18 cellular contexts compared by ENCODE assay signal in the genomic region with DNA sequence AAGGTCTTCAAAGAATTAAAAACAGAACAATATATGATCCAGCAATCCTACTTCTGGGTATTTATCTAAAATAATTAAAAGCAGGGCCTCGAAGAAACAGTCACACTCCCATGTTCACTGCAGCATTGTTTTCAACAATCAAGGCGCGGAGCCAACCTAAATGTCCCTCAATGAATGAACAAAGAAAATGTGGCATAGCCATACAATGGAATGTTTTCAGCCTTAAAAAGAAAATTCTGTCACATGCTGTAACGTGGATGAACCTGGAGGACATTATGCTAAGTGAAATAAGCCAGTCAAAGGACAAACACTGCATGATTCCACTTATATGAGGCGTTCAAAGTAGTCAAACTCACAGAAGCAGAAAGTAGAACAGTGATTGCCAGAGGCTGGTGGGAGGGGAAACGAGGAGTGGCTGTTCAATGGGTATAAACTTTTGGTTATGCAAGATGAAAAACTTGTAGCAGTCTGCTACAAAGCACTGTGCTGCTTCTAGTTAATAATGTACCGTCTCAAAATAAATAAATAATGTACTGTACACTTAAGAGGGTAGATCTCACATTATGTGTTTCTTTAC. TPM values are rescaled to one million over a fixed set of nuclear protein-coding genes. Genes with fewer than 3 reads are reported as not detected.
DNase-seq lines count a peak whose midpoint lies in the region; ATAC-seq and TF ChIP-seq lines count a peak whose summit lies in the region.
"Had no signal": no experiment of that assay in that cellular context is flagged by ENCODE, and none has a peak within 500 bp of the region (broad histone marks: within the 10 kb centered on the region; RNA-seq: fewer than 3 reads in every experiment).

No MANE protein-coding gene starts in this region.

- peak; percentile 89 for DNase-seq in SK-MEL-5 (ENCODE audit: low read depth, low spot score)
- DNase-seq in dorsolateral prefrontal cortex = peak in 3 of 10 donors; percentile 31 to 75 (median 64)
- DNase-seq in mesenchymal stem cell = no peak
- peak; percentile 93 for DNase-seq in superior temporal gyrus (ENCODE audit: extremely low spot score)
- DNase-seq in activated effector memory CD4-positive, alpha-beta T cell treated with anti-CD3 and anti-CD28 coated beads, Interleukin-2, amount 50 U/mL, for 16 hours = no peak
- DNase-seq in SIG-M5 (lab: John Stamatoyannopoulos, UW) = no peak
- DNase-seq: DMS79 treated with DMSO at 0.1 percent for 48 hours; effector CD4-positive, alpha-beta T cell; heart left ventricle; KG1; NCI-H187; NCI-H345; OCI-M1; SHP77 treated with DMSO at 0.1 percent for 48 hours; thyroid gland had no signal

- no peak overlapping the region for H2BK120ac ChIP-seq in mesenchymal stem cell (ENCODE audit: low read depth, low read length)

- H3K79me1 ChIP-seq in mesenchymal stem cell (replicated peaks; ENCODE audit: low read length, poor library complexity, severe bottlenecking) = no peaks in the 10 kb centered on the region

- no peak overlapping the region for H3K4me2 ChIP-seq in mesenchymal stem cell (ENCODE audit: low read length, poor library complexity, severe bottlenecking)

- peaks cover 23 to 87% of the 10 kb centered on the region in 2 experiments for H3K36me3 ChIP-seq in mesenchymal stem cell (ENCODE audit: control insufficient read depth in 1 of 2, insufficient read depth in 2 of 2, low read depth in 1 of 2, low read length in 2 of 2)

- no peak overlapping the region for H2BK5ac ChIP-seq in mesenchymal stem cell (ENCODE audit: low read depth, low read length, poor library complexity, severe bottlenecking)

- H2AK5ac ChIP-seq in mesenchymal stem cell (ENCODE audit: low read length, severe bottlenecking) = no peak overlapping the region

- intact Hi-C loops in dorsolateral prefrontal cortex (cut with DNase I) = no loop called here

- H3K14ac ChIP-seq in mesenchymal stem cell (ENCODE audit: low read length in 2 of 2) = no peak overlapping the region

- no peak overlapping the region for H3K18ac ChIP-seq in mesenchymal stem cell (ENCODE audit: low read depth in 1 of 2, low read length in 2 of 2)

- H3K27ac ChIP-seq in dorsolateral prefrontal cortex (peak overlapping the region; percentile 40 to 99 (median 90)), mesenchymal stem cell (ENCODE audit: low read length, poor library complexity, severe bottlenecking) (peak overlapping the region; percentile 50)
- H3K27ac ChIP-seq: thyroid gland had no signal

- H3K23ac ChIP-seq in mesenchymal stem cell (ENCODE audit: low read length in 2 of 2) = no peak overlapping the region

- peak overlapping the region; percentile 70 for H3K9ac ChIP-seq in mesenchymal stem cell (ENCODE audit: low read length)

- H2AFZ ChIP-seq in mesenchymal stem cell (ENCODE audit: low read depth, low read length) = no peak overlapping the region

- H3K9me3 ChIP-seq in mesenchymal stem cell (ENCODE audit: control insufficient read depth, low read length) = no peaks in the 10 kb centered on the region
- H3K9me3 ChIP-seq: heart left ventricle, thyroid gland had no signal

- no peaks in the 10 kb centered on the region for H3K4me1 ChIP-seq in mesenchymal stem cell (ENCODE audit: control insufficient read depth, insufficient read depth, low read depth, low read length)
- H3K4me1 ChIP-seq: thyroid gland had no signal

- no peak overlapping the region for H2BK12ac ChIP-seq in mesenchymal stem cell (ENCODE audit: low read length in 2 of 2)

- no peak for TF ChIP-seq CTCF in dorsolateral prefrontal cortex (IDR thresholded peaks at IDR 0.05 in 54 of 56, conservative IDR thresholded peaks at IDR 0.05 in 2 of 56; ENCODE audit: low read depth in 1 of 56, partially characterized antibody in 56 of 56)

- no peak overlapping the region for H4K91ac ChIP-seq in mesenchymal stem cell (ENCODE audit: low read length)

- WGBS in mesenchymal stem cell = 98% methylated on average over 6 of the region's 7 CpGs

- no peak overlapping the region for H4K8ac ChIP-seq in mesenchymal stem cell (ENCODE audit: low read length)

- no peak overlapping the region for H3K4me3 ChIP-seq in dorsolateral prefrontal cortex
- H3K4me3 ChIP-seq in mesenchymal stem cell (ENCODE audit: insufficient read depth in 1 of 2, low read depth in 1 of 2, low read length in 2 of 2) = no peak overlapping the region
- H3K4me3 ChIP-seq: heart left ventricle, thyroid gland had no signal

- no peak overlapping the region for H2BK15ac ChIP-seq in mesenchymal stem cell (ENCODE audit: low read depth, poor library complexity, severe bottlenecking)

- no peak overlapping the region for H3K4ac ChIP-seq in mesenchymal stem cell (ENCODE audit: low read depth in 1 of 2, low read length in 2 of 2)

- ATAC-seq in HG02884 (IDR thresholded peaks at IDR 0.05; ENCODE audit: unreplicated experiment) = no peak
- ATAC-seq: heart left ventricle; sciatic nerve; stimulated activated memory B cell treated with anti-CD40 and anti-IgM and Interleukin-4, amounts not matched to agents 10 μg/mL and 1 μg/mL and 100 μg/mL, for 72 hours had no signal

- in situ Hi-C loops in SK-MEL-5 (cut with HindIII; ENCODE audit: low pct_unique_long_range_greater_than_20kb, low sequenced_read_pairs) = loop anchor here (25.0 kb wide), 1 partner anchor 438 kb away; a partner anchor contains a TSS

- H3K27me3 ChIP-seq in dorsolateral prefrontal cortex (no peaks in the 10 kb centered on the region), mesenchymal stem cell (ENCODE audit: control insufficient read depth in 1 of 2, insufficient read depth in 1 of 2, low read length in 2 of 2) (no peaks in the 10 kb centered on the region)
- H3K27me3 ChIP-seq: heart left ventricle, thyroid gland had no signal

RNA-seq across cellular contexts. Expression of a gene that starts 41.2 kb away (rescaled TPM):
- total RNA-seq in SK-MEL-5 (2014; rRNA removed; shearing (Covaris generic)) = 56.8 and 57.1 TPM in 2 replicates
- polyA plus RNA-seq in SK-MEL-5 (2015; cell fraction: cytosol; rRNA removed) = 64.5 and 82.3 TPM in 2 replicates
- polyA plus RNA-seq in SK-MEL-5 (2015; cell fraction: nucleus; rRNA removed) = 52.8 and 60.5 TPM in 2 replicates
- 100 to 1,000 TPM in 41 of 120 experiments, 10 to 100 TPM in 79; 61.4 to 132 (median 93.3) TPM for total RNA-seq in dorsolateral prefrontal cortex
- polyA plus RNA-seq in mesenchymal stem cell (2013, experiment 1 of 2) = 31.9 TPM
- 32.2 TPM for polyA plus RNA-seq in mesenchymal stem cell (2013, experiment 2 of 2)

Comparison
In these comparisons a context has a peak if more than half of its experiments do, and no peak if none do; other contexts are left out.
1. DNase-seq: peak in SK-MEL-5 (single experiment) and superior temporal gyrus (single experiment); none in mesenchymal stem cell (single experiment), activated effector memory CD4-positive, alpha-beta T cell treated with anti-CD3 and anti-CD28 coated beads, Interleukin-2, amount 50 U/mL, for 16 hours (single experiment) and SIG-M5 (single experiment).